8 cellular contexts compared by ENCODE assay signal in the genomic region with DNA sequence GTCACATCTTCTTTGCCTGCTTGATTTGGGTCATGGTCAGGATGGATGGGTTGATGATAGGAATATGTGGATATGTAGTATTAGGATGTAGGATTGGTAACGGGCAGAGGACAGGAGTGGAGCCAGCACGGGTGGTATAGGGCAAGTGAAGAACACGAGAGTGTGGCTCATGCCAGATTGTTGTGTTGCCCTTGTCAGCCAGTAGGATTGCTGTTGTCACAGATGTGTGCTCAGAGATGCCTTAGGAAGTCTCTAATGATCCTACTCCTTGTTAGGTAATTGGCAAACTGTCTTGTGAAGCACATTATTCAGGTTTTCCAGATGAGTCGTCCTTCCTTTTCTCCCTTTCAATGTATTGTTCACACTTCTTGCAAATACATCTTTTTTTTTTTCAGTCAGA. TPM values are rescaled to one million over a fixed set of nuclear protein-coding genes. Genes with fewer than 3 reads are reported as not detected.
DNase-seq lines count a peak whose midpoint lies in the region; TF ChIP-seq lines count a peak whose summit lies in the region.

No MANE protein-coding gene starts in this region.

- H4K8ac ChIP-seq in mesenchymal stem cell (ENCODE audit: low read length): no peak overlapping the region

- H3K27me3 ChIP-seq in MM.1S (replicated peaks; ENCODE audit: insufficient read depth, low read length) (no peaks in the 10 kb centered on the region), mesenchymal stem cell (ENCODE audit: control insufficient read depth in 1 of 2, insufficient read depth in 1 of 2, low read length in 2 of 2) (no peaks in the 10 kb centered on the region)
- no peaks in the 10 kb centered on the region for H3K27me3 ChIP-seq in CD8-positive, alpha-beta memory T cell (ENCODE audit: insufficient read depth, low read length, poor library complexity, severe bottlenecking)

- H3K9me2 ChIP-seq in MM.1S (replicated peaks; ENCODE audit: insufficient read depth, low read length): no peaks in the 10 kb centered on the region

- H3F3A ChIP-seq in MM.1S (ENCODE audit: insufficient read depth, low read length): 0 out of 2 replicates have a peak, but pooled peaks cover 6% of the 10 kb centered on the region

- DNase-seq in HFFc6: peak; percentile 25
- DNase-seq in MM.1S: peak; percentile 44
- DNase-seq in MCF 10A (ENCODE audit: unreplicated experiment): peak; percentile 54
- peak; percentile 56 for DNase-seq in mesenchymal stem cell
- DNase-seq in putamen (ENCODE audit: low spot score): no peak
- no peak for DNase-seq in CD8-positive, alpha-beta memory T cell

- H2BK5ac ChIP-seq in mesenchymal stem cell (ENCODE audit: low read depth, low read length, poor library complexity, severe bottlenecking): no peak overlapping the region

- H4K91ac ChIP-seq in mesenchymal stem cell (ENCODE audit: low read length): no peak overlapping the region

- H3K9me3 Mint-ChIP-seq in HFFc6 (no peaks in the 10 kb centered on the region), MCF 10A (ENCODE audit: unreplicated experiment) (no peaks in the 10 kb centered on the region)
- H3K9me3 Mint-ChIP-seq in CD8-positive, alpha-beta memory T cell: no peaks in the 10 kb centered on the region

- H3K4me1 ChIP-seq in MM.1S (ENCODE audit: low read length): peaks cover 22% of the 10 kb centered on the region
- H3K4me1 ChIP-seq in mesenchymal stem cell (ENCODE audit: control insufficient read depth, insufficient read depth, low read depth, low read length): peaks cover 2% of the 10 kb centered on the region
- H3K4me1 ChIP-seq in CD8-positive, alpha-beta memory T cell (ENCODE audit: insufficient read depth, low read length): peaks cover 8% of the 10 kb centered on the region

- WGBS in mesenchymal stem cell: 64% methylated on average over 4 of the region's 4 CpGs

- H3K79me2 ChIP-seq in MM.1S (ENCODE audit: low read length): peaks cover 32% of the 10 kb centered on the region

- peaks cover 12% of the 10 kb centered on the region for H3K79me1 ChIP-seq in mesenchymal stem cell (replicated peaks; ENCODE audit: low read length, poor library complexity, severe bottlenecking)

- H2AFZ ChIP-seq in MM.1S (ENCODE audit: low read length) (no peak overlapping the region), mesenchymal stem cell (ENCODE audit: low read depth, low read length) (no peak overlapping the region)

- no peak overlapping the region for H2BK15ac ChIP-seq in mesenchymal stem cell (ENCODE audit: low read depth, poor library complexity, severe bottlenecking)

- H3K36me3 ChIP-seq in MM.1S (replicated peaks; ENCODE audit: insufficient read depth, low read length) (no peaks in the 10 kb centered on the region), mesenchymal stem cell (ENCODE audit: control insufficient read depth in 1 of 2, insufficient read depth in 2 of 2, low read depth in 1 of 2, low read length in 2 of 2) (peaks cover 0 to 5% of the 10 kb centered on the region in 2 experiments)
- H3K36me3 ChIP-seq in CD8-positive, alpha-beta memory T cell (ENCODE audit: insufficient read depth, low read length): no peaks in the 10 kb centered on the region

- peaks cover 52% of the 10 kb centered on the region for H3K4me1 Mint-ChIP-seq in HFFc6 (ENCODE audit: low read depth)
- peaks cover 8% of the 10 kb centered on the region for H3K4me1 Mint-ChIP-seq in MCF 10A (ENCODE audit: insufficient read depth, unreplicated experiment)
- peaks cover 24 to 48% (median 44%) of the 10 kb centered on the region in 3 donors for H3K4me1 Mint-ChIP-seq in CD8-positive, alpha-beta memory T cell

- no peak overlapping the region for H3K27ac Mint-ChIP-seq in HFFc6
- H3K27ac Mint-ChIP-seq in MCF 10A (ENCODE audit: low read depth, unreplicated experiment): no peak overlapping the region
- peak overlapping the region in 2 of 8 donors; percentile 2 to 19 for H3K27ac Mint-ChIP-seq in CD8-positive, alpha-beta memory T cell

- no peak overlapping the region for H3K4ac ChIP-seq in mesenchymal stem cell (ENCODE audit: low read depth in 1 of 2, low read length in 2 of 2)

- no peak overlapping the region for H3K18ac ChIP-seq in mesenchymal stem cell (ENCODE audit: low read depth in 1 of 2, low read length in 2 of 2)

- no peak overlapping the region for H2BK12ac ChIP-seq in mesenchymal stem cell (ENCODE audit: low read length in 2 of 2)

- no peak overlapping the region for H3K14ac ChIP-seq in mesenchymal stem cell (ENCODE audit: low read length in 2 of 2)

- H3K4me3 Mint-ChIP-seq in HFFc6 (no peak overlapping the region), MCF 10A (ENCODE audit: unreplicated experiment) (no peak overlapping the region)
- H3K4me3 Mint-ChIP-seq in CD8-positive, alpha-beta memory T cell: peak overlapping the region in 2 of 7 donors; percentile 22 to 70

- peak; percentile 68 for TF ChIP-seq CTCF in 22Rv1 (IDR thresholded peaks at IDR 0.05)
- peak; percentile 75 for TF ChIP-seq CTCF in GM12875 (IDR thresholded peaks at IDR 0.05; ENCODE audit: borderline replicate concordance, insufficient read depth, low read depth, low read length)
- TF ChIP-seq CTCF in HFFc6 (IDR thresholded peaks at IDR 0.05): peak; percentile 67
- peak; percentile 48 for TF ChIP-seq CTCF in MM.1S (IDR thresholded peaks at IDR 0.05; ENCODE audit: low read length)
- peak; percentile 26 for TF ChIP-seq CTCF in MCF 10A (IDR thresholded peaks at IDR 0.05; ENCODE audit: unreplicated experiment)

- no peaks in the 10 kb centered on the region for H4K20me1 ChIP-seq in MM.1S (ENCODE audit: insufficient read depth, low read length)

- no peak overlapping the region for H3K23ac ChIP-seq in mesenchymal stem cell (ENCODE audit: low read length in 2 of 2)

- POLR2A ChIA-PET in MCF 10A (lab: Yijun Ruan, JAX): interaction anchor here (0.6 to 1.0 kb wide), 2 partner anchors 52 to 641 kb away, joined by 3 to 4 read pairs; no protein-coding TSS in a partner anchor
- POLR2A ChIA-PET in CD8-positive, alpha-beta memory T cell (lab: Charles Lee): no interaction called here

- intact Hi-C loops in MCF 10A (cut with micrococcal nuclease): no loop called here

- H3K9ac ChIP-seq in MM.1S (ENCODE audit: low read length): no peak overlapping the region
- H3K9ac ChIP-seq in mesenchymal stem cell (ENCODE audit: low read length): no peak overlapping the region

- H3K4me2 ChIP-seq in MM.1S (ENCODE audit: low read depth, low read length) (no peak overlapping the region), mesenchymal stem cell (ENCODE audit: low read length, poor library complexity, severe bottlenecking) (no peak overlapping the region)

- CTCF ChIA-PET in MCF 10A (lab: Yijun Ruan, JAX): interaction anchor here (0.6 kb wide), 1 partner anchor 262 kb away, joined by 3 read pairs; no protein-coding TSS in a partner anchor
- CTCF ChIA-PET in CD8-positive, alpha-beta memory T cell (lab: Charles Lee): interaction anchor here (1.0 kb wide), 1 partner anchor 74 kb away, joined by 3 read pairs; no protein-coding TSS in a partner anchor

- H2AK5ac ChIP-seq in mesenchymal stem cell (ENCODE audit: low read length, severe bottlenecking): no peak overlapping the region

- H2BK120ac ChIP-seq in mesenchymal stem cell (ENCODE audit: low read depth, low read length): no peak overlapping the region

- no peak overlapping the region for H3K27ac ChIP-seq in 22Rv1
- no peak overlapping the region for H3K27ac ChIP-seq in MM.1S (ENCODE audit: low read length)
- H3K27ac ChIP-seq in mesenchymal stem cell (ENCODE audit: low read length, poor library complexity, severe bottlenecking): no peak overlapping the region
- no peak overlapping the region for H3K27ac ChIP-seq in CD8-positive, alpha-beta memory T cell (ENCODE audit: low read depth, low read length)

- H3K36me3 Mint-ChIP-seq in HFFc6 (ENCODE audit: low read depth): peaks cover 32% of the 10 kb centered on the region
- H3K36me3 Mint-ChIP-seq in MCF 10A (ENCODE audit: insufficient read depth, unreplicated experiment): peaks cover 6% of the 10 kb centered on the region
- H3K36me3 Mint-ChIP-seq in CD8-positive, alpha-beta memory T cell: peaks cover 0 to 5% (median 1%) of the 10 kb centered on the region in 3 donors

- no TSS peak for BruUV-seq in MCF 10A (replicated peaks; lab: Mats Ljungman, UMichigan)

- H3K9me3 ChIP-seq in MM.1S (replicated peaks; ENCODE audit: insufficient read depth, low read length): no peaks in the 10 kb centered on the region
- H3K9me3 ChIP-seq in mesenchymal stem cell (ENCODE audit: control insufficient read depth, low read length): no peaks in the 10 kb centered on the region
- no peaks in the 10 kb centered on the region for H3K9me3 ChIP-seq in CD8-positive, alpha-beta memory T cell (ENCODE audit: low read length)

- H3K4me3 ChIP-seq in GM12875 (ENCODE audit: low read depth, low read length): no peak overlapping the region
- H3K4me3 ChIP-seq in MM.1S (ENCODE audit: low read length): no peak overlapping the region
- H3K4me3 ChIP-seq in mesenchymal stem cell (ENCODE audit: insufficient read depth in 1 of 2, low read depth in 1 of 2, low read length in 2 of 2): no peak overlapping the region
- H3K4me3 ChIP-seq in CD8-positive, alpha-beta memory T cell (ENCODE audit: low read length): no peak overlapping the region

- no peaks in the 10 kb centered on the region for H3K27me3 Mint-ChIP-seq in HFFc6 (ENCODE audit: insufficient read depth)
- H3K27me3 Mint-ChIP-seq in MCF 10A (ENCODE audit: insufficient read depth, unreplicated experiment): no peaks in the 10 kb centered on the region
- no peaks in the 10 kb centered on the region for H3K27me3 Mint-ChIP-seq in CD8-positive, alpha-beta memory T cell

RNA-seq across cellular contexts. Expression of a gene that starts 5.5 kb away (rescaled TPM):
- 10 to 100 TPM; 50.6 to 73.8 (median 55.4) TPM for total RNA-seq in HFFc6 (2021; fragmentation: NEBNext Ultra II Directional; extraction: Animal tissue kit (Norgen Biotek cat#: 25700))
- 16.2 and 16.9 TPM in 2 replicates for total RNA-seq in MCF 10A (2022)
- 26.7 TPM for polyA plus RNA-seq in mesenchymal stem cell (2013, experiment 1 of 2)
- 25.6 TPM for polyA plus RNA-seq in mesenchymal stem cell (2013, experiment 2 of 2)
- total RNA-seq in CD8-positive, alpha-beta memory T cell: 1 to 10 TPM; 6.3 to 7.2 TPM
- 6.4 TPM for polyA plus RNA-seq in CD8-positive, alpha-beta memory T cell

RNA-seq across cellular contexts. Expression of a gene that starts 27.0 kb away (rescaled TPM):
- total RNA-seq in HFFc6 (2021; fragmentation: NEBNext Ultra II Directional; extraction: Animal tissue kit (Norgen Biotek cat#: 25700)): 10 to 100 TPM; 35.4 to 40.4 (median 36.9) TPM
- 21.1 and 21.3 TPM in 2 replicates for total RNA-seq in MCF 10A (2022)
- 25.3 TPM for polyA plus RNA-seq in mesenchymal stem cell (2013, experiment 1 of 2)
- 28.2 TPM for polyA plus RNA-seq in mesenchymal stem cell (2013, experiment 2 of 2)
- 10 to 100 TPM; 29.0 to 33.6 TPM for total RNA-seq in CD8-positive, alpha-beta memory T cell
- polyA plus RNA-seq in CD8-positive, alpha-beta memory T cell: 55.0 TPM

Comparison
In these comparisons a context has a peak if more than half of its experiments do, and no peak if none do; other contexts are left out.
1. DNase-seq: peak in HFFc6 (single experiment), MM.1S (single experiment), MCF 10A (single experiment) and mesenchymal stem cell (single experiment); none in putamen (single experiment) and CD8-positive, alpha-beta memory T cell (0 of 5).
2. Peak in every context shown above with its lines, with median percentiles within 50 percentile points of each other: CTCF ChIP-seq.